26 cellular contexts compared by ENCODE assay signal in the genomic region with DNA sequence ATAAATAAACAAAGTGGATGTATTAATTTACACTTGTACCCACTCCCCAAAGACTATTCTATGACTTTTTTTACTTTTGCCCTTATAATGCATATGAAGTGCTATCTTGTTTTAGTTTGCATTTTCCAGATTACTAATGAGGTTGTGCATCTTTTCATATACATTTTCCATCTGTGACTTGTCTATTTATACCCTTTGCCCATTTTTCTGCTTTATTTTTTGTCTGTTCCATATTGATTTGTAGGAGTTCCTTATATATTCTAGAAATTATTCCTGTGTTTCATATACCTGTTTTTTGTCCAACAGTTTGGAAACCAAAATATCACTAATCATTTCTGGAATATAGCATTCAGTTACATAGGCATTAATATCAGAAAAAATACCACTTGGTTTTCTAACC.
"Had no signal": no experiment of that assay in that cellular context is flagged by ENCODE, and none has a peak within 500 bp of the region (broad histone marks: within the 10 kb centered on the region; RNA-seq: fewer than 3 reads in every experiment).

No MANE protein-coding gene starts in this region.

- H3K36me3 ChIP-seq: colonic mucosa, esophagus muscularis mucosa, esophagus squamous epithelium, gastrocnemius medialis, gastroesophageal sphincter, heart left ventricle, heart right ventricle had no signal

- H3K4me3 Mint-ChIP-seq: dendritic cell treated with granulocyte-macrophage colony-stimulating factor and Interleukin-4, amounts not matched to agents 40 ng/mL and 50 ng/mL, for 4 days; effector memory CD8-positive, alpha-beta T cell; endodermal cell had no signal

- H3K27me3 Mint-ChIP-seq: dendritic cell treated with granulocyte-macrophage colony-stimulating factor and Interleukin-4, amounts not matched to agents 40 ng/mL and 50 ng/mL, for 4 days had no signal

- H3K9me3 ChIP-seq: colonic mucosa, esophagus muscularis mucosa, esophagus squamous epithelium, gastrocnemius medialis, gastroesophageal sphincter, heart left ventricle, heart right ventricle had no signal

- H3K27ac ChIP-seq: colonic mucosa, coronary artery, dorsolateral prefrontal cortex, epithelial cell of prostate, esophagus muscularis mucosa, esophagus squamous epithelium, foreskin keratinocyte, gastrocnemius medialis, gastroesophageal sphincter, heart left ventricle, heart right ventricle, hepatocyte had no signal

- H3K9me3 Mint-ChIP-seq: dendritic cell treated with granulocyte-macrophage colony-stimulating factor and Interleukin-4, amounts not matched to agents 40 ng/mL and 50 ng/mL, for 4 days; effector memory CD8-positive, alpha-beta T cell had no signal

- H3K4me2 ChIP-seq: hepatocyte had no signal

- H3K27ac Mint-ChIP-seq: dendritic cell treated with granulocyte-macrophage colony-stimulating factor and Interleukin-4, amounts not matched to agents 40 ng/mL and 50 ng/mL, for 4 days; effector memory CD8-positive, alpha-beta T cell; endodermal cell had no signal

- H3K4me1 ChIP-seq: colonic mucosa, foreskin keratinocyte, gastrocnemius medialis, gastroesophageal sphincter had no signal

- H3K4me3 ChIP-seq: colonic mucosa, coronary artery, dorsolateral prefrontal cortex, esophagus muscularis mucosa, esophagus squamous epithelium, gastrocnemius medialis, gastroesophageal sphincter, heart left ventricle, heart right ventricle, hepatocyte had no signal

- H3K79me2 ChIP-seq: hepatocyte had no signal

- H2AFZ ChIP-seq: hepatocyte had no signal

- DNase-seq: colonic mucosa; cortex of kidney; dermis blood vessel endothelial cell; dorsolateral prefrontal cortex; effector CD4-positive, alpha-beta T cell; effector CD8-positive, alpha-beta T cell; effector memory CD4-positive, alpha-beta T cell; effector memory CD8-positive, alpha-beta T cell; endodermal cell; erythroblast; esophagus squamous epithelium; foreskin fibroblast; foreskin keratinocyte; foreskin melanocyte; gastrocnemius medialis; glutamatergic neuron; head of caudate nucleus; heart left ventricle; heart right ventricle had no signal

- H3K27me3 ChIP-seq: colonic mucosa, dorsolateral prefrontal cortex, esophagus muscularis mucosa, esophagus squamous epithelium, foreskin keratinocyte, gastrocnemius medialis, gastroesophageal sphincter, hepatocyte had no signal

- ATAC-seq: effector memory CD8-positive, alpha-beta T cell; esophagus mucosa; foreskin keratinocyte; gastrocnemius medialis; gastroesophageal sphincter; heart left ventricle; heart right ventricle had no signal
